25 cellular contexts compared by ENCODE assay signal in genomic region chr1:58664881-58665280, GRCh38. TPM values are rescaled to one million over a fixed set of nuclear protein-coding genes. Genes with fewer than 3 reads are reported as not detected.
DNase-seq lines count a peak whose midpoint lies in the region; ATAC-seq and TF ChIP-seq lines count a peak whose summit lies in the region.
"Had no signal": no experiment of that assay in that cellular context is flagged by ENCODE, and none has a peak within 500 bp of the region (broad histone marks: within the 10 kb centered on the region; RNA-seq: fewer than 3 reads in every experiment).

No MANE protein-coding gene starts in this region.

- intact Hi-C loops in right cardiac atrium (cut with DNase I) (no loop called here), cardiac septum (cut with DNase I) (no loop called here), upper lobe of right lung (cut with DNase I) (no loop called here)

- H3K14ac ChIP-seq in mesenchymal stem cell (ENCODE audit: low read length in 2 of 2): no peak overlapping the region

- no peak overlapping the region for H2AK5ac ChIP-seq in mesenchymal stem cell (ENCODE audit: low read length, severe bottlenecking)

- H3K79me1 ChIP-seq in mesenchymal stem cell (replicated peaks; ENCODE audit: low read length, poor library complexity, severe bottlenecking): peaks cover 6% of the 10 kb centered on the region

- no peaks in the 10 kb centered on the region for H3K27me3 ChIP-seq in right cardiac atrium (ENCODE audit: control insufficient read depth, insufficient read depth)
- H3K27me3 ChIP-seq in mesenchymal stem cell (ENCODE audit: control insufficient read depth in 1 of 2, insufficient read depth in 1 of 2, low read length in 2 of 2): no peaks in the 10 kb centered on the region
- H3K27me3 ChIP-seq in upper lobe of right lung: no peaks in the 10 kb centered on the region

- H3K9ac ChIP-seq in mesenchymal stem cell (ENCODE audit: low read length): no peak overlapping the region
- H3K9ac ChIP-seq: parathyroid adenoma had no signal

- no peak overlapping the region for H2BK15ac ChIP-seq in mesenchymal stem cell (ENCODE audit: low read depth, poor library complexity, severe bottlenecking)

- H3K36me3 ChIP-seq in mesenchymal stem cell (ENCODE audit: control insufficient read depth in 1 of 2, insufficient read depth in 2 of 2, low read depth in 1 of 2, low read length in 2 of 2): peaks cover 3 to 93% of the 10 kb centered on the region in 2 experiments
- H3K36me3 ChIP-seq in upper lobe of right lung: peaks cover 91% of the 10 kb centered on the region

- no peaks in the 10 kb centered on the region for H3K9me3 ChIP-seq in right cardiac atrium (ENCODE audit: control insufficient read depth, low read length)
- no peaks in the 10 kb centered on the region for H3K9me3 ChIP-seq in mesenchymal stem cell (ENCODE audit: control insufficient read depth, low read length)
- H3K9me3 ChIP-seq in upper lobe of right lung: no peaks in the 10 kb centered on the region

- no peak overlapping the region for H3K18ac ChIP-seq in mesenchymal stem cell (ENCODE audit: low read depth in 1 of 2, low read length in 2 of 2)

- 39% methylated on average over 2 of the region's 2 CpGs for WGBS in right cardiac atrium
- WGBS in mesenchymal stem cell: 91% methylated on average over 2 of the region's 2 CpGs

- H3K4ac ChIP-seq in mesenchymal stem cell (ENCODE audit: low read depth in 1 of 2, low read length in 2 of 2): no peak overlapping the region

- H3K4me1 ChIP-seq in right cardiac atrium (ENCODE audit: control insufficient read depth, insufficient read depth, low read length) (no peaks in the 10 kb centered on the region), mesenchymal stem cell (ENCODE audit: control insufficient read depth, insufficient read depth, low read depth, low read length) (no peaks in the 10 kb centered on the region), upper lobe of right lung (no peaks in the 10 kb centered on the region)
- H3K4me1 ChIP-seq: parathyroid adenoma had no signal

- H4K8ac ChIP-seq in mesenchymal stem cell (ENCODE audit: low read length): no peak overlapping the region

- no peak overlapping the region for H3K27ac ChIP-seq in right cardiac atrium (ENCODE audit: low read length)
- no peak overlapping the region for H3K27ac ChIP-seq in mesenchymal stem cell (ENCODE audit: low read length, poor library complexity, severe bottlenecking)
- H3K27ac ChIP-seq in upper lobe of right lung: no peak overlapping the region
- H3K27ac ChIP-seq: parathyroid adenoma had no signal

- H3K4me2 ChIP-seq in mesenchymal stem cell (ENCODE audit: low read length, poor library complexity, severe bottlenecking): no peak overlapping the region

- ATAC-seq in right cardiac atrium (peak; percentile 16 to 62), upper lobe of right lung (no peak)
- ATAC-seq: activated T-cell treated with anti-CD3 and anti-CD28 coated beads, Interleukin-2, amount 50 U/mL, for 72 hours; HCT116; SK-N-SH treated with all-trans-retinoic acid at 6 μM for 48 hours had no signal

- no peak overlapping the region for H4K91ac ChIP-seq in mesenchymal stem cell (ENCODE audit: low read length)

- TF ChIP-seq CTCF in upper lobe of right lung (IDR thresholded peaks at IDR 0.05): no peak

- no peak overlapping the region for H2BK5ac ChIP-seq in mesenchymal stem cell (ENCODE audit: low read depth, low read length, poor library complexity, severe bottlenecking)

- H2AFZ ChIP-seq in mesenchymal stem cell (ENCODE audit: low read depth, low read length): no peak overlapping the region
- H2AFZ ChIP-seq: parathyroid adenoma had no signal

- H3K23ac ChIP-seq in mesenchymal stem cell (ENCODE audit: low read length in 2 of 2): no peak overlapping the region

- DNase-seq in right cardiac atrium: no peak
- DNase-seq in cardiac septum (ENCODE audit: low spot score): no peak
- peak; percentile 79 to 83 for DNase-seq in dermis microvascular lymphatic vessel endothelial cell (ENCODE audit: low read depth in 2 of 2)
- peak; percentile 10 for DNase-seq in mesenchymal stem cell
- no peak for DNase-seq in stimulated activated CD8-positive, alpha-beta memory T cell treated with anti-CD3 and anti-CD28 coated beads, Interleukin-4, amount 100 ng/mL, for 48 hours
- no peak for DNase-seq in upper lobe of right lung
- DNase-seq in NCI-H748 (lab: John Stamatoyannopoulos, UW; ENCODE audit: unreplicated experiment): no peak
- no peak for DNase-seq in ecto neural progenitor cell (ENCODE audit: low spot score)
- DNase-seq: activated CD4-positive, alpha-beta T cell treated with anti-CD3 and anti-CD28 coated beads, Interleukin-2, amount 10 ng/mL, durations not matched to agents 24 days and 14 days; activated naive CD4-positive, alpha-beta T cell treated with anti-CD3 and anti-CD28 coated beads for 36 hours; activated T-cell treated with anti-CD3 and anti-CD28 coated beads, Interleukin-2, amount 50 U/mL, for 72 hours; amniotic stem cell; C1 segment of cervical spinal cord; Calu3; hypothalamus; Karpas-422; MV-4-11; NCI-H1694; NCI-H2171; NCI-H524 treated with DMSO at 0.1 percent for 48 hours; nephron progenitor cell; trophoblast cell had no signal

- H2BK120ac ChIP-seq in mesenchymal stem cell (ENCODE audit: low read depth, low read length): no peak overlapping the region

- H3K4me3 ChIP-seq in right cardiac atrium (ENCODE audit: low read length): no peak overlapping the region
- H3K4me3 ChIP-seq in mesenchymal stem cell (ENCODE audit: insufficient read depth in 1 of 2, low read depth in 1 of 2, low read length in 2 of 2): no peak overlapping the region
- H3K4me3 ChIP-seq in upper lobe of right lung: no peak overlapping the region

- no peak overlapping the region for H2BK12ac ChIP-seq in mesenchymal stem cell (ENCODE audit: low read length in 2 of 2)

RNA-seq across cellular contexts. Expression of gene MYSM1, which starts 35.0 kb away (rescaled TPM):
- total RNA-seq in right cardiac atrium (10 to 100 TPM; 25.5 to 29.1 (median 25.9) TPM), cardiac septum (29.0 TPM), dermis microvascular lymphatic vessel endothelial cell (13.1 and 14.8 TPM in 2 replicates), upper lobe of right lung (40.2 TPM)
- 9.3 TPM for polyA plus RNA-seq in right cardiac atrium
- 9.2 TPM for polyA plus RNA-seq in mesenchymal stem cell (2013, experiment 1 of 2)
- polyA plus RNA-seq in mesenchymal stem cell (2013, experiment 2 of 2): 8.3 TPM

Comparison
In these comparisons a context has a peak if more than half of its experiments do, and no peak if none do; other contexts are left out.
1. DNase-seq: peak in dermis microvascular lymphatic vessel endothelial cell (2 of 2) and mesenchymal stem cell (single experiment); none in right cardiac atrium (0 of 3), cardiac septum (single experiment), stimulated activated CD8-positive, alpha-beta memory T cell treated with anti-CD3 and anti-CD28 coated beads, Interleukin-4, amount 100 ng/mL, for 48 hours (single experiment), upper lobe of right lung (single experiment), NCI-H748 (single experiment) and ecto neural progenitor cell (single experiment).